In the genomic region with DNA sequence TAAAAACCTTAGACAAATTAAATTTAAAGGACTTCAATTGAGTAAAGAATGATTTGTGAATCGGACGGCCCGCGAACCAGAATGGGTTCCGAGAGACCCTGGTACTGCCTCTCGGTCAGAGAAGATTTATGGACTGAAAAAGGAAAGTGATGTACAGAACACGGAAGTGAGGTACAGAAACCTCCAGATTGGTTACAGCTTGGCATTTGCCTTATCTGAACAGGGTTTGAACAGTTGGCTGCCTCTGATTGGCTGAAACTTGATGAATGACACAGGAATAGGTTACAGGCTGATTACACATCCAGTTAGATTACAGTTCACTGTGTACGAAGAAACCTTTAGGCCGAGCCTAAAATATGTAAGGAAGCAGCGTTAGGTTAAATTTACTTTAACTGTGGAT, we compare ENCODE assay signal across 24 cellular contexts.
DNase-seq lines count a peak whose midpoint lies in the region; ATAC-seq, FAIRE-seq and TF ChIP-seq lines count a peak whose summit lies in the region.
"Had no signal": no experiment of that assay in that cellular context is flagged by ENCODE, and none has a peak within 500 bp of the region (broad histone marks: within the 10 kb centered on the region; RNA-seq: fewer than 3 reads in every experiment).

No MANE protein-coding gene starts in this region.

- H3K36me3 ChIP-seq in SK-N-SH (replicated peaks in 1 of 2; ENCODE audit: control insufficient read depth in 1 of 2, insufficient read depth in 2 of 2, low read length in 1 of 2) (no peaks in the 10 kb centered on the region), K562 (ENCODE audit: control insufficient read depth, insufficient read depth, low read length) (no peaks in the 10 kb centered on the region)
- H3K36me3 ChIP-seq: BE2C, BLaER1 had no signal

- BruUV-seq in K562 (replicated peaks; lab: Mats Ljungman, UMichigan): no TSS peak

- TF ChIP-seq RAD21 in SK-N-SH (IDR thresholded peaks at IDR 0.05; ENCODE audit: low read length) (no peak), K562 (CRISPR knock-in tag; conservative IDR thresholded peaks at IDR 0.05 in 1 of 2, IDR thresholded peaks at IDR 0.05 in 1 of 2) (no peak)

- no peak for DNase-seq in SK-N-SH
- peak in 1 of 4 experiments; percentile 7 for DNase-seq in K562 (ENCODE audit: extremely low read depth in 1 of 4, low spot score in 3 of 4)
- DNase-seq in HuH-7 (ENCODE audit: low spot score): no peak
- no peak for DNase-seq in NCI-H2171 treated with DMSO at 0.1 percent for 48 hours (lab: John Stamatoyannopoulos, UW)
- DNase-seq: 8988T; ACHN; BE2C; C1 segment of cervical spinal cord; CD4-positive, alpha-beta memory T cell; CD4-positive, CD25-positive, alpha-beta regulatory T cell; CD8-positive, alpha-beta memory T cell; COR-L47; DMS 273 treated with DMSO at 0.1 percent for 48 hours; DMS153; DMS53; DMS79; DND-41; EL; GDM1 had no signal

- 28% methylated on average over 10 of the region's 10 CpGs for WGBS in SK-N-SH (ENCODE audit: low lambda C conversion rate)
- WGBS in K562 (ENCODE audit: insufficient coverage, low coverage, missing lambda C conversion rate): 6% methylated on average over 10 of the region's 10 CpGs

- in situ Hi-C loops in K562 (cut with MboI): no loop called here

- TF ChIP-seq CTCF in SK-N-SH (IDR thresholded peaks at IDR 0.05) (no peak), K562 (IDR thresholded peaks at IDR 0.05 in 2 of 3, conservative IDR thresholded peaks at IDR 0.05 in 1 of 3; ENCODE audit: insufficient read depth in 2 of 3, low read depth in 1 of 3, low read length in 3 of 3) (no peak)

- H3K27me3 ChIP-seq in SK-N-SH (ENCODE audit: insufficient read depth) (no peaks in the 10 kb centered on the region; the same call in 1 of the 2 replicates), K562 (ENCODE audit: control insufficient read depth in 2 of 2, insufficient read depth in 2 of 2, low read length in 2 of 2) (peaks cover 0 to 4% of the 10 kb centered on the region in 2 experiments; a peak in 1 of 5 replicates)
- H3K27me3 ChIP-seq: BE2C, BLaER1 had no signal

- intact Hi-C loops in K562 (cut with micrococcal nuclease): no loop called here

- no peaks in the 10 kb centered on the region for H4K20me1 ChIP-seq in SK-N-SH (ENCODE audit: insufficient read depth)
- no peaks in the 10 kb centered on the region for H4K20me1 ChIP-seq in K562 (replicated peaks; ENCODE audit: control insufficient read depth, insufficient read depth, low read length)
- H4K20me1 ChIP-seq: BLaER1 had no signal

- H3K4me2 ChIP-seq in SK-N-SH (no peak overlapping the region), K562 (ENCODE audit: insufficient read depth, low read length) (no peak overlapping the region)
- H3K4me2 ChIP-seq: BLaER1 had no signal

- H3K9me3 ChIP-seq in SK-N-SH (no peaks in the 10 kb centered on the region), K562 (replicated peaks; ENCODE audit: control insufficient read depth, insufficient read depth, low read depth, low read length) (no peaks in the 10 kb centered on the region)
- H3K9me3 ChIP-seq: BE2C, BLaER1 had no signal

- H3K79me2 ChIP-seq in SK-N-SH (ENCODE audit: insufficient read depth) (no peaks in the 10 kb centered on the region), K562 (ENCODE audit: control insufficient read depth, insufficient read depth, low read length) (no peaks in the 10 kb centered on the region)

- POLR2A ChIA-PET in SK-N-SH (lab: Yijun Ruan, JAX) (no interaction called here), K562 (lab: Yijun Ruan, JAX) (interaction anchor here (0.5 to 0.8 kb wide), 3 partner anchors 11 to 202 kb away, joined by 3 read pairs; no protein-coding TSS in a partner anchor)

- H2AFZ ChIP-seq in SK-N-SH (ENCODE audit: low read depth): peak overlapping the region; percentile 21; the same call in 1 of the 2 replicates
- H2AFZ ChIP-seq in K562 (ENCODE audit: low read depth, low read length): no peak overlapping the region

- no peaks in the 10 kb centered on the region for H3F3A ChIP-seq in SK-N-SH (replicated peaks; ENCODE audit: insufficient read depth)

- no peaks in the 10 kb centered on the region for H3K4me1 ChIP-seq in SK-N-SH (ENCODE audit: control insufficient read depth in 1 of 2, insufficient read depth in 2 of 2, low read depth in 1 of 2, low read length in 1 of 2)
- H3K4me1 ChIP-seq in K562 (replicated peaks in 1 of 2; ENCODE audit: control insufficient read depth in 2 of 2, insufficient read depth in 2 of 2, low read length in 2 of 2): no peaks in the 10 kb centered on the region
- H3K4me1 ChIP-seq: BLaER1 had no signal

- CTCF ChIA-PET in SK-N-SH (lab: Yijun Ruan, JAX) (no interaction called here), K562 (lab: Yijun Ruan, JAX; ENCODE audit: low intra/inter-chr PET ratio) (no interaction called here)

- no peak for TF ChIP-seq POLR2A in K562 (conservative IDR thresholded peaks at IDR 0.05)

- no peak for ATAC-seq in SK-N-SH treated with all-trans-retinoic acid at 6 μM for 48 hours
- ATAC-seq in K562: peak; percentile 51

- no peak for TF ChIP-seq EP300 in SK-N-SH (IDR thresholded peaks at IDR 0.05; ENCODE audit: borderline replicate concordance in 1 of 2, low read depth in 1 of 2, low read length in 1 of 2)
- TF ChIP-seq EP300 in K562 (IDR thresholded peaks at IDR 0.05; ENCODE audit: low read length): no peak

- no peaks in the 10 kb centered on the region for H3K9me2 ChIP-seq in SK-N-SH

- FAIRE-seq in K562 (lab: Jason Lieb, UNC): no peak
- FAIRE-seq: A204.1, GM12891, GM19239 had no signal

- H3K9ac ChIP-seq in SK-N-SH (no peak overlapping the region), K562 (ENCODE audit: insufficient read depth in 1 of 2, low read depth in 2 of 2, low read length in 2 of 2) (no peak overlapping the region)
- H3K9ac ChIP-seq: BLaER1 had no signal

- no peaks in the 10 kb centered on the region for H3K9me1 ChIP-seq in K562 (ENCODE audit: control insufficient read depth, insufficient read depth, low read length)

- H3K27ac ChIP-seq in SK-N-SH (ENCODE audit: low read depth in 2 of 2, low read length in 1 of 2) (no peak overlapping the region), K562 (ENCODE audit: extremely low read depth, low read depth, low read length) (no peak overlapping the region)
- H3K27ac ChIP-seq: BLaER1 had no signal

- H3K4me3 ChIP-seq in SK-N-SH (ENCODE audit: low read depth in 2 of 2, low read length in 1 of 2): no peak overlapping the region
- no peak overlapping the region for H3K4me3 ChIP-seq in K562
- H3K4me3 ChIP-seq: BLaER1 had no signal

TF ChIP-seq in SK-N-SH, 30 proteins besides CTCF, POLR2A, EP300 and RAD21:
- TF ChIP-seq, protein P1, sequence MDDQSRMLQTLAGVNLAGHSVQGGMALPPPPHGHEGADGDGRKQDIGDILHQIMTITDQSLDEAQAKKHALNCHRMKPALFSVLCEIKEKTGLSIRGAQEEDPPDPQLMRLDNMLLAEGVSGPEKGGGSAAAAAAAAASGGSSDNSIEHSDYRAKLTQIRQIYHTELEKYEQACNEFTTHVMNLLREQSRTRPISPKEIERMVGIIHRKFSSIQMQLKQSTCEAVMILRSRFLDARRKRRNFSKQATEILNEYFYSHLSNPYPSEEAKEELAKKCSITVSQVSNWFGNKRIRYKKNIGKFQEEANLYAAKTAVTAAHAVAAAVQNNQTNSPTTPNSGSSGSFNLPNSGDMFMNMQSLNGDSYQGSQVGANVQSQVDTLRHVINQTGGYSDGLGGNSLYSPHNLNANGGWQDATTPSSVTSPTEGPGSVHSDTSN (IDR thresholded peaks at IDR 0.05): peak; percentile 37; the same call in 1 of the 2 replicates
- TF ChIP-seq NRF1 (IDR thresholded peaks at IDR 0.05; ENCODE audit: low read depth, low read length): no peak
TF ChIP-seq in SK-N-SH: peak in this region for 1.

TF ChIP-seq in SK-N-SH treated with all-trans-retinoic acid at 6 μM for 48 hours, 23 proteins besides CTCF, POLR2A, EP300 and RAD21 (continues in another document):
- no peak for TF ChIP-seq BACH2 (CRISPR knock-in tag; IDR thresholded peaks at IDR 0.05; ENCODE audit: borderline replicate concordance)
- no peak for TF ChIP-seq ZNF8 (CRISPR knock-in tag; IDR thresholded peaks at IDR 0.05)
- TF ChIP-seq ZNF70 (CRISPR knock-in tag; IDR thresholded peaks at IDR 0.05): no peak
- TF ChIP-seq PPARA (CRISPR knock-in tag; IDR thresholded peaks at IDR 0.05; ENCODE audit: borderline replicate concordance): no peak
- TF ChIP-seq, protein P2, sequence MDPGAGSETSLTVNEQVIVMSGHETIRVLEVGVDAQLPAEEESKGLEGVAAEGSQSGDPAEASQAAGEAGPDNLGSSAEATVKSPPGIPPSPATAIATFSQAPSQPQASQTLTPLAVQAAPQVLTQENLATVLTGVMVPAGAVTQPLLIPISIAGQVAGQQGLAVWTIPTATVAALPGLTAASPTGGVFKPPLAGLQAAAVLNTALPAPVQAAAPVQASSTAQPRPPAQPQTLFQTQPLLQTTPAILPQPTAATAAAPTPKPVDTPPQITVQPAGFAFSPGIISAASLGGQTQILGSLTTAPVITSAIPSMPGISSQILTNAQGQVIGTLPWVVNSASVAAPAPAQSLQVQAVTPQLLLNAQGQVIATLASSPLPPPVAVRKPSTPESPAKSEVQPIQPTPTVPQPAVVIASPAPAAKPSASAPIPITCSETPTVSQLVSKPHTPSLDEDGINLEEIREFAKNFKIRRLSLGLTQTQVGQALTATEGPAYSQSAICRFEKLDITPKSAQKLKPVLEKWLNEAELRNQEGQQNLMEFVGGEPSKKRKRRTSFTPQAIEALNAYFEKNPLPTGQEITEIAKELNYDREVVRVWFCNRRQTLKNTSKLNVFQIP (CRISPR knock-in tag; IDR thresholded peaks at IDR 0.05; ENCODE audit: borderline replicate concordance, low read depth): no peak

TF ChIP-seq in K562, 482 proteins besides CTCF, POLR2A, EP300 and RAD21 (continues in another document):
- TF ChIP-seq RBM22 (IDR thresholded peaks at IDR 0.05; ENCODE audit: low read depth, low read length, poor library complexity, severe bottlenecking) (no peak), SNAPC5 (CRISPR knock-in tag; IDR thresholded peaks at IDR 0.05) (no peak), KDM1A (IDR thresholded peaks at IDR 0.05) (no peak), CBX8 (IDR thresholded peaks at IDR 0.05; ENCODE audit: borderline replicate concordance, extremely low read depth, low read depth, low read length, poor library complexity, severe bottlenecking) (no peak), CGGBP1 (CRISPR knock-in tag; IDR thresholded peaks at IDR 0.05) (no peak)
- TF ChIP-seq, protein P3, sequence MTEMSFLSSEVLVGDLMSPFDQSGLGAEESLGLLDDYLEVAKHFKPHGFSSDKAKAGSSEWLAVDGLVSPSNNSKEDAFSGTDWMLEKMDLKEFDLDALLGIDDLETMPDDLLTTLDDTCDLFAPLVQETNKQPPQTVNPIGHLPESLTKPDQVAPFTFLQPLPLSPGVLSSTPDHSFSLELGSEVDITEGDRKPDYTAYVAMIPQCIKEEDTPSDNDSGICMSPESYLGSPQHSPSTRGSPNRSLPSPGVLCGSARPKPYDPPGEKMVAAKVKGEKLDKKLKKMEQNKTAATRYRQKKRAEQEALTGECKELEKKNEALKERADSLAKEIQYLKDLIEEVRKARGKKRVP (CRISPR knock-in tag; IDR thresholded peaks at IDR 0.05): no peak
